Comparison of ENCODE assay signal across 8 cellular contexts in the genomic region with DNA sequence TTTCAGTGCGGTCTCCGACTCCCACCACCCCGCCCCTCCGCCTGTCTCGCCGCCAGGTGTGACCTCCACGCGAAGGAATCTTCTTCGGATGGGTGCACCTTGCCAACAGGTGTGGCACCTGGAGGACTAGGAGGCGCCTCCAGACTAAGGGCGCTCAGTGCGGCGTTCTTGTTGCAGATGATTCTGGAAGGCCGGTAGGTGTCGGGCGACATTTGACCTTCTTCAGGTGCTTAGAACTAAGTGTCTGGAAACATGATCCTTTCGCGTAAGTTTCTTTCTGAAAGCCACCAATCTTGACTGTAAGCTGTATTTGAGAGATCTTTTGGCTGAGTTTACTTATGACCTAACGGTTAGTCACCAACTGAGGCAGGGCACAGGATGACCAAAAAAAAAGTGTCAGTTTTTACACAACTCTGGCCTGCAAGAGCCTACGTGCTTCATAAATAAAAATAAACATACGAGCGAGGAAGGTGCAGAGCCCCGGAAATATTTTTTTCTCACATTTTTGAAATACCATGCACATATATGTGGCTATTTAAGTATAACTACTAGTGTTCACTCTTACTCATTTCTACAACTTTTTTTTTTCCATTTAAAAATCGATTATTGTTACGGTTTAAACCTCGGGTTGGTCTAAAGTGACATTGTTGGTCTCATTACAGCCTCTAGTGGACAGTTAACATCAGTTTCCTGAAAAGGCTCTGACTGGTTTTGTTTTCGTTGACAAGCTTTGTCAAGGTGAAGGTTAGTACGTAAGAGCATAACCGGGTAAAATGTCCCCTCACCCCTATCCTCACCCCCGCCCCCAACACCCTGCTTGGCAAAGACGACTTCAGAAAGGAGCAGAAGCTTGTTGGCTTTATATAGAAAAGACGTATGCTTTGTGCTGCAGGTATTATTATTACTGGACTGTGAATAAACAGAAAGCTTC. TPM values are rescaled to one million over a fixed set of nuclear protein-coding genes. Genes with fewer than 3 reads are reported as not detected.
DNase-seq lines count a peak whose midpoint lies in the region; ATAC-seq and TF ChIP-seq lines count a peak whose summit lies in the region.

No MANE protein-coding gene starts in this region.

- H3K9me3 ChIP-seq in CD4-positive, CD25-positive, alpha-beta regulatory T cell (ENCODE audit: control insufficient read depth in 2 of 2, low read length in 2 of 2): no peaks in the 10 kb centered on the region
- H3K9me3 ChIP-seq in Peyer's patch: no peaks in the 10 kb centered on the region

- peak overlapping the region; percentile 95 to 98 (median 96) for H3K27ac Mint-ChIP-seq in CD4-positive, CD25-positive, alpha-beta regulatory T cell
- no peak overlapping the region for H3K27ac Mint-ChIP-seq in neural crest cell (ENCODE audit: unreplicated experiment)
- peak overlapping the region; percentile 93 for H3K27ac Mint-ChIP-seq in type B pancreatic cell

- TF ChIP-seq POLR2A in Peyer's patch (IDR thresholded peaks at IDR 0.05): no peak

- H3K4me3 ChIP-seq in CD4-positive, CD25-positive, alpha-beta regulatory T cell (ENCODE audit: low read depth, low read length): peak overlapping the region; percentile 86
- H3K4me3 ChIP-seq in Peyer's patch: peak overlapping the region; percentile 90 to 97 (median 96)
- H3K4me3 ChIP-seq in fibroblast of the aortic adventitia (ENCODE audit: low read depth, low read length): peak overlapping the region; percentile 79

- H3K27me3 Mint-ChIP-seq in CD4-positive, CD25-positive, alpha-beta regulatory T cell: peaks cover 21% of the 10 kb centered on the region
- H3K27me3 Mint-ChIP-seq in neural crest cell (ENCODE audit: low read depth): peaks cover 44% of the 10 kb centered on the region
- H3K27me3 Mint-ChIP-seq in type B pancreatic cell: no peaks in the 10 kb centered on the region

- H3K36me3 ChIP-seq in CD4-positive, CD25-positive, alpha-beta regulatory T cell (ENCODE audit: control insufficient read depth, insufficient read depth, low read length): no peaks in the 10 kb centered on the region
- no peaks in the 10 kb centered on the region for H3K36me3 ChIP-seq in Peyer's patch

- peaks cover 38 to 55% (median 47%) of the 10 kb centered on the region in 4 donors for H3K4me1 Mint-ChIP-seq in CD4-positive, CD25-positive, alpha-beta regulatory T cell
- H3K4me1 Mint-ChIP-seq in neural crest cell (peaks cover 31% of the 10 kb centered on the region), type B pancreatic cell (ENCODE audit: unreplicated experiment) (peaks cover 46% of the 10 kb centered on the region)

- peak; percentile 48 to 92 (median 86) for TF ChIP-seq CTCF in Peyer's patch (IDR thresholded peaks at IDR 0.05)
- TF ChIP-seq CTCF in fibroblast of the aortic adventitia (IDR thresholded peaks at IDR 0.05; ENCODE audit: insufficient read depth, low read length): peak; percentile 91
- TF ChIP-seq CTCF in neural crest cell (conservative IDR thresholded peaks at IDR 0.05): peak; percentile 76
- TF ChIP-seq CTCF in type B pancreatic cell (conservative IDR thresholded peaks at IDR 0.05): peak; percentile 81

- H3K4me1 ChIP-seq in CD4-positive, CD25-positive, alpha-beta regulatory T cell (ENCODE audit: control insufficient read depth, insufficient read depth, low read length, poor library complexity, severe bottlenecking): peaks cover 57% of the 10 kb centered on the region
- H3K4me1 ChIP-seq in Peyer's patch: peaks cover 0 to 18% (median 2%) of the 10 kb centered on the region in 4 donors

- ATAC-seq in CD4-positive, CD25-positive, alpha-beta regulatory T cell (ENCODE audit: low read depth in 2 of 2): peak; percentile 8 to 9
- peak; percentile 39 for ATAC-seq in HG03565 (IDR thresholded peaks at IDR 0.05; ENCODE audit: unreplicated experiment)

- H3K27ac ChIP-seq in CD4-positive, CD25-positive, alpha-beta regulatory T cell (ENCODE audit: insufficient read depth, low read length, poor library complexity, severe bottlenecking): peak overlapping the region; percentile 98
- peak overlapping the region; percentile 98 to 99 (median 99) for H3K27ac ChIP-seq in Peyer's patch

- H3K9me3 Mint-ChIP-seq in CD4-positive, CD25-positive, alpha-beta regulatory T cell: no peaks in the 10 kb centered on the region
- no peaks in the 10 kb centered on the region for H3K9me3 Mint-ChIP-seq in neural crest cell
- no peaks in the 10 kb centered on the region for H3K9me3 Mint-ChIP-seq in type B pancreatic cell

- H3K36me3 Mint-ChIP-seq in CD4-positive, CD25-positive, alpha-beta regulatory T cell: no peaks in the 10 kb centered on the region
- H3K36me3 Mint-ChIP-seq in neural crest cell (ENCODE audit: low read depth) (no peaks in the 10 kb centered on the region), type B pancreatic cell (no peaks in the 10 kb centered on the region)

- H3K27me3 ChIP-seq in CD4-positive, CD25-positive, alpha-beta regulatory T cell (ENCODE audit: control insufficient read depth, insufficient read depth, low read length): no peaks in the 10 kb centered on the region
- no peaks in the 10 kb centered on the region for H3K27me3 ChIP-seq in Peyer's patch

- peak; percentile 64 to 85 (median 79) for DNase-seq in CD4-positive, CD25-positive, alpha-beta regulatory T cell
- DNase-seq in GM19238 (ENCODE audit: insufficient read length, low spot score) (peak; percentile 51), Peyer's patch (peak; percentile 53 to 86 (median 74)), fibroblast of the aortic adventitia (ENCODE audit: low read depth) (peak; percentile 87), neural crest cell (ENCODE audit: low read depth, low spot score) (no peak), type B pancreatic cell (ENCODE audit: extremely low spot score, unreplicated experiment) (no peak)
- DNase-seq in activated T-helper 9 cell treated with anti-CD3 and anti-CD28 coated beads, Interleukin-2, amount 50 U/mL, for 16 hours (ENCODE audit: low read depth): peak; percentile 51

- peak overlapping the region; percentile 94 to 99 (median 98) for H3K4me3 Mint-ChIP-seq in CD4-positive, CD25-positive, alpha-beta regulatory T cell
- H3K4me3 Mint-ChIP-seq in neural crest cell: peak overlapping the region; percentile 96
- H3K4me3 Mint-ChIP-seq in type B pancreatic cell: peak overlapping the region; percentile 96

RNA-seq across cellular contexts. Expression of gene ATXN1, which starts 1.6 kb away (rescaled TPM):
- total RNA-seq in CD4-positive, CD25-positive, alpha-beta regulatory T cell: 191 TPM
- polyA plus RNA-seq in CD4-positive, CD25-positive, alpha-beta regulatory T cell: 10 to 100 TPM; 15.8 to 22.9 (median 18.9) TPM
- total RNA-seq in Peyer's patch: 10 to 100 TPM; 34.7 to 48.5 (median 43.1) TPM
- 31.8 and 39.3 TPM in 2 replicates for total RNA-seq in fibroblast of the aortic adventitia (ENCODE audit: low replicate concordance)
- 2.1 and 3.9 TPM in 2 replicates for total RNA-seq in neural crest cell
- total RNA-seq in type B pancreatic cell (ENCODE audit: low replicate concordance): 33.7 and 35.1 TPM in 2 replicates

Comparison
In these comparisons a context has a peak if more than half of its experiments do, and no peak if none do; other contexts are left out.
1. DNase-seq: peak in CD4-positive, CD25-positive, alpha-beta regulatory T cell (3 of 3), GM19238 (single experiment), Peyer's patch (3 of 3), activated T-helper 9 cell treated with anti-CD3 and anti-CD28 coated beads, Interleukin-2, amount 50 U/mL, for 16 hours (single experiment) and fibroblast of the aortic adventitia (single experiment); none in neural crest cell (single experiment) and type B pancreatic cell (single experiment).
2. Peak in every context shown above with its lines, with median percentiles within 50 percentile points of each other: H3K4me3 ChIP-seq, H3K4me3 Mint-ChIP-seq and CTCF ChIP-seq.